In genomic region chr1:39833121-39833520, GRCh38 we compare ENCODE assay signal across 14 cellular contexts. TPM values are rescaled to one million over a fixed set of nuclear protein-coding genes. Genes with fewer than 3 reads are reported as not detected.
DNase-seq lines count a peak whose midpoint lies in the region; TF ChIP-seq lines count a peak whose summit lies in the region.
"Had no signal": no experiment of that assay in that cellular context is flagged by ENCODE, and none has a peak within 500 bp of the region (broad histone marks: within the 10 kb centered on the region; RNA-seq: fewer than 3 reads in every experiment).

No MANE protein-coding gene starts in this region.

- DNase-seq in CD14-positive monocyte (ENCODE audit: low spot score) (no peak), GM03348 (ENCODE audit: low spot score) (peak; percentile 24), amniotic epithelial cell (ENCODE audit: low read depth) (peak; percentile 49), foreskin fibroblast (peak; percentile 12 to 55), chondrocyte (ENCODE audit: low spot score) (no peak), Calu3 (no peak)
- no peak for DNase-seq in stimulated activated CD4-positive, alpha-beta T cell treated with anti-CD3 and anti-CD28 coated beads, Interleukin-12 subunit alpha, Interleukin-12 subunit beta, amount 100 ng/mL, for 4 hours
- DNase-seq: BE2C; CD8-positive, alpha-beta T cell; GF-D8; Karpas-422; NCI-H1105 treated with DMSO at 0.1 percent for 48 hours; NCI-H187; NCI-H748 treated with DMSO at 0.1 percent for 48 hours had no signal

- peaks cover 0 to 3% (median 2%) of the 10 kb centered on the region in 7 donors for H3K9me3 Mint-ChIP-seq in CD14-positive monocyte
- no peaks in the 10 kb centered on the region for H3K9me3 Mint-ChIP-seq in chondrocyte (ENCODE audit: low read depth)
- H3K9me3 Mint-ChIP-seq in Calu3 (ENCODE audit: low read depth, unreplicated experiment), result no peaks in the 10 kb centered on the region
- H3K9me3 Mint-ChIP-seq: CD8-positive, alpha-beta T cell had no signal

- H3K4me1 Mint-ChIP-seq in CD14-positive monocyte (peaks cover 37% of the 10 kb centered on the region), chondrocyte (ENCODE audit: low read depth) (no peaks in the 10 kb centered on the region), Calu3 (ENCODE audit: low read depth, unreplicated experiment) (peaks cover 11% of the 10 kb centered on the region)

- H3K27ac Mint-ChIP-seq in CD14-positive monocyte, result peak overlapping the region; percentile 85 to 94 (median 93)
- H3K27ac Mint-ChIP-seq in chondrocyte (ENCODE audit: unreplicated experiment), result no peak overlapping the region
- H3K27ac Mint-ChIP-seq in Calu3 (ENCODE audit: unreplicated experiment), result no peak overlapping the region
- H3K27ac Mint-ChIP-seq: CD8-positive, alpha-beta T cell had no signal

- BruUV-seq in Calu3 (replicated peaks; lab: Mats Ljungman, UMichigan), result no TSS peak

- intact Hi-C loops in CD14-positive monocyte (cut with micrococcal nuclease), result no loop called here
- intact Hi-C loops in Calu3 (cut with micrococcal nuclease; ENCODE audit: unreplicated experiment), result no loop called here

- TF ChIP-seq CTCF in CD14-positive monocyte (IDR thresholded peaks at IDR 0.05) (no peak), foreskin fibroblast (IDR thresholded peaks at IDR 0.05; ENCODE audit: low read depth, low read length) (no peak), chondrocyte (IDR thresholded peaks at IDR 0.05) (no peak), Calu3 (IDR thresholded peaks at IDR 0.05; ENCODE audit: unreplicated experiment) (no peak)

- peaks cover 0 to 2% (median 0%) of the 10 kb centered on the region in 3 donors for H3K27me3 Mint-ChIP-seq in CD14-positive monocyte (ENCODE audit: low read depth in 3 of 3)
- no peaks in the 10 kb centered on the region for H3K27me3 Mint-ChIP-seq in chondrocyte (ENCODE audit: low read depth)
- H3K27me3 Mint-ChIP-seq in Calu3 (ENCODE audit: unreplicated experiment), result peaks cover 20% of the 10 kb centered on the region

- H3K4me3 Mint-ChIP-seq in CD14-positive monocyte (peak overlapping the region in 1 of 2 donors; percentile 21), chondrocyte (ENCODE audit: unreplicated experiment) (no peak overlapping the region), Calu3 (ENCODE audit: low read depth, unreplicated experiment) (no peak overlapping the region)
- H3K4me3 Mint-ChIP-seq: CD8-positive, alpha-beta T cell had no signal

- CTCF ChIA-PET in Calu3 (lab: Charles Lee), result no interaction called here

- H3K4me3 ChIP-seq in foreskin fibroblast (ENCODE audit: low read depth in 1 of 2, low read length in 2 of 2), result no peak overlapping the region

- peaks cover 15 to 17% of the 10 kb centered on the region in 2 donors for H3K36me3 Mint-ChIP-seq in CD14-positive monocyte
- H3K36me3 Mint-ChIP-seq in chondrocyte (ENCODE audit: low read depth), result peaks cover 7% of the 10 kb centered on the region
- H3K36me3 Mint-ChIP-seq in Calu3 (ENCODE audit: insufficient read depth, unreplicated experiment), result no peaks in the 10 kb centered on the region

RNA-seq across cellular contexts. Expression of gene BMP8B, which starts 44.5 kb away (rescaled TPM):
- polyA plus RNA-seq in CD14-positive monocyte, result under 1 TPM; 0.14 to 0.24 TPM
- 0.07 to 0.25 TPM (median 0.18 TPM) in 3 replicates for total RNA-seq in chondrocyte
- total RNA-seq in Calu3 (2022), result 6.2 and 6.8 TPM in 2 replicates

RNA-seq across cellular contexts. Expression of gene TRIT1, which starts 50.2 kb away (rescaled TPM):
- polyA plus RNA-seq in CD14-positive monocyte, result 10 to 100 TPM; 14.5 to 15.8 TPM
- total RNA-seq in chondrocyte (9.3 to 12.3 TPM (median 10.7 TPM) in 3 replicates), Calu3 (2022) (17.6 and 21.8 TPM in 2 replicates)

Comparison
In these comparisons a context has a peak if more than half of its experiments do, and no peak if none do; other contexts are left out.
1. DNase-seq: peak in GM03348 (single experiment), amniotic epithelial cell (single experiment) and foreskin fibroblast (2 of 2); none in CD14-positive monocyte (single experiment), stimulated activated CD4-positive, alpha-beta T cell treated with anti-CD3 and anti-CD28 coated beads, Interleukin-12 subunit alpha, Interleukin-12 subunit beta, amount 100 ng/mL, for 4 hours (single experiment), chondrocyte (single experiment) and Calu3 (single experiment).
2. H3K27ac Mint-ChIP-seq: peak in CD14-positive monocyte (7 of 7); none in chondrocyte (single experiment) and Calu3 (single experiment).